Comparison of ENCODE assay signal across 1 cellular context in the genomic region with DNA sequence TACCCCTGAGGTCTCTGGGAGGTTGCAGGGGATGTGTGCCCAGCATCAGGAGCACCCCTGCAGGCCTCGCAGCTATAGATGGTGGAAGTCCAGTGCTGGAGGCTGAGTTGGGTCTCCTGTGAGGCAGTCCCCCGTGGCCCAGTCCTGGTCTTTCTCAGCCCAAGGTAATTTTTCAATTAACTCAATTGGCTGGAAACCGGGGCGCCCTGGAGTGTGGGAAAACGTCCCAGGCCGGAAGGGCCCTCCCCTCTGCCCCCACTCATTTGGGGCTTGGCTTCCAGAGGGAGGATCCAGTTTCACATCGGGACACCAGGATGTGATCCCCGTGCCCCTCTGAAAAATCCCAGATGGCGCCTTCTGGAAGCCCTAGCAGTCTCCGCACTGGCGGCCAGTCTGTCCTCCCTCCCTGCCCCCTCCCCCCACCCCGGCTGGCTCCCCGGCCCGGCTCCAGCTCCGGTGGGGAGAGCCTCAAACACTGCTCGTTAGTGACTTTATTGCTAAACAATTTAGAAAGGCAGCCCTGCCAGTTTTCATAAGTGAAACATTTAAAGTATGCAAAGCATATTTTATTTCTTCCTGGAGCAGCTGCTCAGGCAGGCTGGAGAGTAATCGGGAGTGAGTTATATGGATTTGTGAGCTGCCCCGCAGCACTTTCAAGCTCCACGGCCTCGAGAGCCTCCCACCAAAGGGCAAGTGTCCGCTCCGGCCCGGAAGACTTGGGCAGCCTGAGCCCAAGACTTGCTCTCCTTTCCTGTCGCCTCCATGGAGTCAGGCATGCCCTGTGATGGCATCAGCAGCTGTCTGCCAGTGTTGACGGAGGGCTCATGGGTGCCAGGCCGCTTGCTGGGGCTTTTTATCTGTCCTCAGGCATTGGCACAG.
TF ChIP-seq lines count a peak whose summit lies in the region.

No MANE protein-coding gene starts in this region.

TF ChIP-seq in WTC11, 78 proteins besides CTCF, POLR2A, EP300 and RAD21 (continued from another document):
- TF ChIP-seq, protein P1, sequence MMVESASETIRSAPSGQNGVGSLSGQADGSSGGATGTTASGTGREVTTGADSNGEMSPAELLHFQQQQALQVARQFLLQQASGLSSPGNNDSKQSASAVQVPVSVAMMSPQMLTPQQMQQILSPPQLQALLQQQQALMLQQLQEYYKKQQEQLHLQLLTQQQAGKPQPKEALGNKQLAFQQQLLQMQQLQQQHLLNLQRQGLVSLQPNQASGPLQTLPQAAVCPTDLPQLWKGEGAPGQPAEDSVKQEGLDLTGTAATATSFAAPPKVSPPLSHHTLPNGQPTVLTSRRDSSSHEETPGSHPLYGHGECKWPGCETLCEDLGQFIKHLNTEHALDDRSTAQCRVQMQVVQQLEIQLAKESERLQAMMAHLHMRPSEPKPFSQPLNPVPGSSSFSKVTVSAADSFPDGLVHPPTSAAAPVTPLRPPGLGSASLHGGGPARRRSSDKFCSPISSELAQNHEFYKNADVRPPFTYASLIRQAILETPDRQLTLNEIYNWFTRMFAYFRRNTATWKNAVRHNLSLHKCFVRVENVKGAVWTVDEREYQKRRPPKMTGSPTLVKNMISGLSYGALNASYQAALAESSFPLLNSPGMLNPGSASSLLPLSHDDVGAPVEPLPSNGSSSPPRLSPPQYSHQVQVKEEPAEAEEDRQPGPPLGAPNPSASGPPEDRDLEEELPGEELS (CRISPR knock-in tag; IDR thresholded peaks at IDR 0.05) = no peak
- TF ChIP-seq ZNF263 (CRISPR knock-in tag; IDR thresholded peaks at IDR 0.05; ENCODE audit: low read depth) (no peak), NFE2L1 (CRISPR knock-in tag; IDR thresholded peaks at IDR 0.05) (no peak), CREM (CRISPR knock-in tag; IDR thresholded peaks at IDR 0.05) (no peak), SP1 (CRISPR knock-in tag; conservative IDR thresholded peaks at IDR 0.05) (no peak), ZNF121 (CRISPR knock-in tag; IDR thresholded peaks at IDR 0.05) (no peak), NFATC4 (CRISPR knock-in tag; IDR thresholded peaks at IDR 0.05) (no peak), SMAD4 (CRISPR knock-in tag; IDR thresholded peaks at IDR 0.05) (no peak), OVOL2 (CRISPR knock-in tag; IDR thresholded peaks at IDR 0.05; ENCODE audit: borderline replicate concordance) (no peak), ESRRA (CRISPR knock-in tag; IDR thresholded peaks at IDR 0.05; ENCODE audit: borderline replicate concordance) (no peak), GABPB1 (CRISPR knock-in tag; IDR thresholded peaks at IDR 0.05) (no peak), MYBL2 (CRISPR knock-in tag; IDR thresholded peaks at IDR 0.05) (no peak)
- TF ChIP-seq, protein P2, sequence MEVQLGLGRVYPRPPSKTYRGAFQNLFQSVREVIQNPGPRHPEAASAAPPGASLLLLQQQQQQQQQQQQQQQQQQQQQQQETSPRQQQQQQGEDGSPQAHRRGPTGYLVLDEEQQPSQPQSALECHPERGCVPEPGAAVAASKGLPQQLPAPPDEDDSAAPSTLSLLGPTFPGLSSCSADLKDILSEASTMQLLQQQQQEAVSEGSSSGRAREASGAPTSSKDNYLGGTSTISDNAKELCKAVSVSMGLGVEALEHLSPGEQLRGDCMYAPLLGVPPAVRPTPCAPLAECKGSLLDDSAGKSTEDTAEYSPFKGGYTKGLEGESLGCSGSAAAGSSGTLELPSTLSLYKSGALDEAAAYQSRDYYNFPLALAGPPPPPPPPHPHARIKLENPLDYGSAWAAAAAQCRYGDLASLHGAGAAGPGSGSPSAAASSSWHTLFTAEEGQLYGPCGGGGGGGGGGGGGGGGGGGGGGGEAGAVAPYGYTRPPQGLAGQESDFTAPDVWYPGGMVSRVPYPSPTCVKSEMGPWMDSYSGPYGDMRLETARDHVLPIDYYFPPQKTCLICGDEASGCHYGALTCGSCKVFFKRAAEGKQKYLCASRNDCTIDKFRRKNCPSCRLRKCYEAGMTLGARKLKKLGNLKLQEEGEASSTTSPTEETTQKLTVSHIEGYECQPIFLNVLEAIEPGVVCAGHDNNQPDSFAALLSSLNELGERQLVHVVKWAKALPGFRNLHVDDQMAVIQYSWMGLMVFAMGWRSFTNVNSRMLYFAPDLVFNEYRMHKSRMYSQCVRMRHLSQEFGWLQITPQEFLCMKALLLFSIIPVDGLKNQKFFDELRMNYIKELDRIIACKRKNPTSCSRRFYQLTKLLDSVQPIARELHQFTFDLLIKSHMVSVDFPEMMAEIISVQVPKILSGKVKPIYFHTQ (CRISPR knock-in tag; IDR thresholded peaks at IDR 0.05) = no peak
- TF ChIP-seq, protein P3, sequence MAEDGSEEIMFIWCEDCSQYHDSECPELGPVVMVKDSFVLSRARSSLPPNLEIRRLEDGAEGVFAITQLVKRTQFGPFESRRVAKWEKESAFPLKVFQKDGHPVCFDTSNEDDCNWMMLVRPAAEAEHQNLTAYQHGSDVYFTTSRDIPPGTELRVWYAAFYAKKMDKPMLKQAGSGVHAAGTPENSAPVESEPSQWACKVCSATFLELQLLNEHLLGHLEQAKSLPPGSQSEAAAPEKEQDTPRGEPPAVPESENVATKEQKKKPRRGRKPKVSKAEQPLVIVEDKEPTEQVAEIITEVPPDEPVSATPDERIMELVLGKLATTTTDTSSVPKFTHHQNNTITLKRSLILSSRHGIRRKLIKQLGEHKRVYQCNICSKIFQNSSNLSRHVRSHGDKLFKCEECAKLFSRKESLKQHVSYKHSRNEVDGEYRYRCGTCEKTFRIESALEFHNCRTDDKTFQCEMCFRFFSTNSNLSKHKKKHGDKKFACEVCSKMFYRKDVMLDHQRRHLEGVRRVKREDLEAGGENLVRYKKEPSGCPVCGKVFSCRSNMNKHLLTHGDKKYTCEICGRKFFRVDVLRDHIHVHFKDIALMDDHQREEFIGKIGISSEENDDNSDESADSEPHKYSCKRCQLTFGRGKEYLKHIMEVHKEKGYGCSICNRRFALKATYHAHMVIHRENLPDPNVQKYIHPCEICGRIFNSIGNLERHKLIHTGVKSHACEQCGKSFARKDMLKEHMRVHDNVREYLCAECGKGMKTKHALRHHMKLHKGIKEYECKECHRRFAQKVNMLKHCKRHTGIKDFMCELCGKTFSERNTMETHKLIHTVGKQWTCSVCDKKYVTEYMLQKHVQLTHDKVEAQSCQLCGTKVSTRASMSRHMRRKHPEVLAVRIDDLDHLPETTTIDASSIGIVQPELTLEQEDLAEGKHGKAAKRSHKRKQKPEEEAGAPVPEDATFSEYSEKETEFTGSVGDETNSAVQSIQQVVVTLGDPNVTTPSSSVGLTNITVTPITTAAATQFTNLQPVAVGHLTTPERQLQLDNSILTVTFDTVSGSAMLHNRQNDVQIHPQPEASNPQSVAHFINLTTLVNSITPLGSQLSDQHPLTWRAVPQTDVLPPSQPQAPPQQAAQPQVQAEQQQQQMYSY (CRISPR knock-in tag; IDR thresholded peaks at IDR 0.05) = no peak
